Comparison of ENCODE assay signal across 8 cellular contexts in the genomic region with DNA sequence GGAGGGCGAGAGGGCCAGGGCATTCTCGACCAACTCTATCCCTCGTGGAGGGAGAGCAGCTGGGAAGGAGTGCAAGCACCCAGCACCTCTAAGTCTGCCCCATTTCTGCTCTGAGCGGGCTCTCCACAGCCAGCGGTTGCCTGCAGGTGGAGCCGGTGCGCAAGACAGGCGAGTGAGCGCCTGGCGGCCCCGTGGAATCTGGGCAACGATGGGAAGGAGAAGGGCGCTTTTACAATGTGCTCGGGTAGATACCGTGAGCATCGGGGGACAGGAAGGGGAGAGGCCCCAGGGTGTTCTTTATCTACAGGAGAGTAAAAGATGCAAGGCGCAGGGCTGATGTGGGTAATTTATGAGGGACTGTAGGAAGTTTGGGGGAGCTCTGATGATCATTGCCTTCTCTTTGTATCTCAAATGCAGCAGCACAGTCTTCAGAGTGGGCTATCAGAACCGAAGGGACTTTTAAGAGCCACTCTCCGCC. TPM values are rescaled to one million over a fixed set of nuclear protein-coding genes. Genes with fewer than 3 reads are reported as not detected.
DNase-seq lines count a peak whose midpoint lies in the region; ATAC-seq and TF ChIP-seq lines count a peak whose summit lies in the region.

No MANE protein-coding gene starts in this region.

- intact Hi-C loops in left ventricle myocardium superior (cut with micrococcal nuclease): loop anchor here (10.0 kb wide), 1 partner anchor 94 kb away; no protein-coding TSS in a partner anchor
- intact Hi-C loops in psoas muscle (cut with DNase I): loop anchor here (5.0 to 10.0 kb wide), 3 partner anchors 61 to 101 kb away; a partner anchor contains a TSS

- no peaks in the 10 kb centered on the region for H3K27me3 ChIP-seq in psoas muscle (ENCODE audit: insufficient read depth in 3 of 3, low read length in 2 of 3)

- no peaks in the 10 kb centered on the region for H3K9me3 ChIP-seq in psoas muscle

- no peaks in the 10 kb centered on the region for H3K36me3 ChIP-seq in psoas muscle (ENCODE audit: insufficient read depth in 1 of 2, low read depth in 1 of 2)
- no peaks in the 10 kb centered on the region for H3K36me3 ChIP-seq in urinary bladder (ENCODE audit: insufficient read depth)

- ATAC-seq in HG02623 (IDR thresholded peaks at IDR 0.05; ENCODE audit: unreplicated experiment) (peak; percentile 54), left ventricle myocardium superior (peak; percentile 92), psoas muscle (peak; percentile 84 to 94 (median 89))

- H3K27ac ChIP-seq in psoas muscle (peak overlapping the region; percentile 80), urinary bladder (ENCODE audit: low read depth) (peak overlapping the region; percentile 44)

- H3K4me3 ChIP-seq in GM12865 (ENCODE audit: low read depth, low read length): peak overlapping the region; percentile 83
- H3K4me3 ChIP-seq in psoas muscle: peak overlapping the region; percentile 89
- H3K4me3 ChIP-seq in urinary bladder (ENCODE audit: low read depth, low read length): peak overlapping the region; percentile 90

- DNase-seq in GM12865 (ENCODE audit: low read depth) (peak; percentile 88), NCI-H1092 treated with DMSO at 0.1 percent for 48 hours (lab: John Stamatoyannopoulos, UW) (peak; percentile 74), T follicular helper cell (ENCODE audit: low read depth) (peak; percentile 76), amniotic epithelial cell (ENCODE audit: low read depth) (peak; percentile 76), left ventricle myocardium superior (peak; percentile 89), psoas muscle (peak; percentile 82 to 90)

- H3K4me1 ChIP-seq in psoas muscle: peaks cover 16% of the 10 kb centered on the region
- H3K4me1 ChIP-seq in urinary bladder (ENCODE audit: insufficient read depth): peaks cover 2% of the 10 kb centered on the region

- 0 to 1% (median 0%) methylated on average over 19 of the region's 19 CpGs for WGBS in psoas muscle, 3 donors
- WGBS in urinary bladder: under 1% methylated on average over 19 of the region's 19 CpGs

- TF ChIP-seq CTCF in GM12865 (IDR thresholded peaks at IDR 0.05; ENCODE audit: insufficient read depth, low read depth, low read length, missing control alignments): peak; percentile 88
- TF ChIP-seq CTCF in psoas muscle (IDR thresholded peaks at IDR 0.05): peak; percentile 83

RNA-seq across cellular contexts. Expression of a gene that starts 0.9 kb away (rescaled TPM):
- total RNA-seq in left ventricle myocardium superior (44.3 TPM), psoas muscle (10 to 100 TPM; 44.1 to 72.0 (median 51.3) TPM), urinary bladder (37.2 TPM)
- polyA plus RNA-seq in psoas muscle (10 to 100 TPM; 19.0 to 49.8 (median 23.8) TPM), urinary bladder (18.3 TPM)

RNA-seq across cellular contexts. Expression of a gene that starts 47.6 kb away (rescaled TPM):
- 7.8 TPM for total RNA-seq in left ventricle myocardium superior
- total RNA-seq in psoas muscle: 1 to 10 TPM; 5.8 to 8.1 (median 6.2) TPM
- 1 to 10 TPM in 2 of 3 donors, not detected in 1; 1.2 to 3.5 TPM for polyA plus RNA-seq in psoas muscle
- total RNA-seq in urinary bladder: 55.9 TPM
- 3.8 TPM for polyA plus RNA-seq in urinary bladder

Comparison
In these comparisons a context has a peak if more than half of its experiments do, and no peak if none do; other contexts are left out.
1. Peak in every context shown above with its lines: DNase-seq, ATAC-seq, H3K4me3 ChIP-seq and H3K27ac ChIP-seq.